Comparison of ENCODE assay signal across 8 cellular contexts in genomic region chr19:33302175-33302973, GRCh38. TPM values are rescaled to one million over a fixed set of nuclear protein-coding genes. Genes with fewer than 3 reads are reported as not detected.
A peak's percentile ranks its signal among the peaks of the same experiment; 100 is the strongest.
DNase-seq lines count a peak whose midpoint lies in the region; ATAC-seq and TF ChIP-seq lines count a peak whose summit lies in the region.

Gene CEBPA (minus strand): TSS chr19:33302534. CDS start chr19:33302414, 120 bp downstream.

- H3K4me1 Mint-ChIP-seq in Calu3 (ENCODE audit: low read depth, unreplicated experiment) = peaks cover 14% of the 10 kb centered on the region
- no peaks in the 10 kb centered on the region for H3K4me1 Mint-ChIP-seq in activated naive CD4-positive, alpha-beta T cell treated with anti-CD3 and anti-CD28 coated beads, Interleukin-2, amount 10 ng/mL, durations not matched to agents 7 days and 5 days

- peak within 1 kb of the TSS; percentile 75 for H3K4me3 ChIP-seq in HUES64 (ENCODE audit: low read length)
- H3K4me3 ChIP-seq in tibial artery = peak within 1 kb of the TSS; percentile 60 to 68

- peak within 1 kb of the TSS; percentile 76 for H3K4me3 Mint-ChIP-seq in Calu3 (ENCODE audit: low read depth, unreplicated experiment)
- H3K4me3 Mint-ChIP-seq in activated naive CD4-positive, alpha-beta T cell treated with anti-CD3 and anti-CD28 coated beads, Interleukin-2, amount 10 ng/mL, durations not matched to agents 7 days and 5 days = peak within 1 kb of the TSS; percentile 33

- H3K4me1 ChIP-seq in HUES64 (ENCODE audit: insufficient read depth, low read length) (0 out of 2 replicates have a peak, but pooled peaks cover 6% of the 10 kb centered on the region), tibial artery (peaks cover 0 to 53% (median 38%) of the 10 kb centered on the region in 4 donors)

- H3K27ac Mint-ChIP-seq in Calu3 (ENCODE audit: unreplicated experiment) = no peak within 1 kb of the TSS
- H3K27ac Mint-ChIP-seq in activated naive CD4-positive, alpha-beta T cell treated with anti-CD3 and anti-CD28 coated beads, Interleukin-2, amount 10 ng/mL, durations not matched to agents 7 days and 5 days = no peak within 1 kb of the TSS

- H3K9me3 ChIP-seq in HUES64 (ENCODE audit: insufficient read depth, low read depth, low read length) (no peaks in the 10 kb centered on the region), tibial artery (no peaks in the 10 kb centered on the region)

- CTCF ChIA-PET in Calu3 (lab: Charles Lee) = interaction anchor here (0.6 to 1.0 kb wide), 4 partner anchors 15 to 64 kb away, joined by 3 read pairs; no protein-coding TSS in a partner anchor
- CTCF ChIA-PET in activated naive CD4-positive, alpha-beta T cell treated with anti-CD3 and anti-CD28 coated beads, Interleukin-2, amount 10 ng/mL, durations not matched to agents 7 days and 5 days (lab: Charles Lee) = interaction anchor here (0.7 to 1.5 kb wide), 2 partner anchors 18 to 71 kb away, joined by 3 read pairs; partner anchors contain the start of gene CEBPG

- peaks cover 63% of the 10 kb centered on the region for H3K27me3 ChIP-seq in HUES64 (ENCODE audit: insufficient read depth, low read length)
- H3K27me3 ChIP-seq in tibial artery = peaks cover 0 to 40% of the 10 kb centered on the region in 2 donors

- H3K36me3 ChIP-seq in HUES64 (ENCODE audit: insufficient read depth, low read length) (no peaks in the 10 kb centered on the region), tibial artery (no peaks in the 10 kb centered on the region)

- no TSS peak for BruUV-seq in Calu3 (replicated peaks; lab: Mats Ljungman, UMichigan)

- H3K9me3 Mint-ChIP-seq in Calu3 (ENCODE audit: low read depth, unreplicated experiment) = no peaks in the 10 kb centered on the region
- H3K9me3 Mint-ChIP-seq in activated naive CD4-positive, alpha-beta T cell treated with anti-CD3 and anti-CD28 coated beads, Interleukin-2, amount 10 ng/mL, durations not matched to agents 7 days and 5 days = no peaks in the 10 kb centered on the region

- TF ChIP-seq CTCF in Calu3 (IDR thresholded peaks at IDR 0.05; ENCODE audit: unreplicated experiment) = peak; percentile 38
- TF ChIP-seq CTCF in tibial artery (IDR thresholded peaks at IDR 0.05) = peak; percentile 10 to 62

- H3K36me3 Mint-ChIP-seq in Calu3 (ENCODE audit: insufficient read depth, unreplicated experiment) = peaks cover 18% of the 10 kb centered on the region
- no peaks in the 10 kb centered on the region for H3K36me3 Mint-ChIP-seq in activated naive CD4-positive, alpha-beta T cell treated with anti-CD3 and anti-CD28 coated beads, Interleukin-2, amount 10 ng/mL, durations not matched to agents 7 days and 5 days

- H3K9ac ChIP-seq in HUES64 (ENCODE audit: low read depth, low read length) = peak within 1 kb of the TSS; percentile 79

- under 1% methylated on average over 107 of the region's 111 CpGs for WGBS in HUES64

- H3K27me3 Mint-ChIP-seq in Calu3 (ENCODE audit: unreplicated experiment) = peaks cover 73% of the 10 kb centered on the region
- H3K27me3 Mint-ChIP-seq in activated naive CD4-positive, alpha-beta T cell treated with anti-CD3 and anti-CD28 coated beads, Interleukin-2, amount 10 ng/mL, durations not matched to agents 7 days and 5 days = peaks cover 95% of the 10 kb centered on the region

- peak; percentile 88 for DNase-seq in Calu3
- DNase-seq in RPMI7951 (ENCODE audit: low read depth) = peak; percentile 39
- peak; percentile 55 for DNase-seq in activated naive CD4-positive, alpha-beta T cell treated with anti-CD3 and anti-CD28 coated beads, Interleukin-2, amount 10 ng/mL, durations not matched to agents 7 days and 5 days
- DNase-seq in glomerular visceral epithelial cell (ENCODE audit: extremely low spot score) = peak; percentile 79
- peak in 48 of 56 donors; percentile 25 to 88 (median 64) for DNase-seq in nucleus accumbens (lab: John Stamatoyannopoulos, UW)
- peak; percentile 61 to 81 for DNase-seq in tibial artery

- H3K27ac ChIP-seq in HUES64 (ENCODE audit: low read depth, low read length) (no peak within 1 kb of the TSS), tibial artery (peak within 1 kb of the TSS; percentile 54 to 68)

- intact Hi-C loops in Calu3 (cut with micrococcal nuclease; ENCODE audit: unreplicated experiment) = loop anchor here (5.0 kb wide), 2 partner anchors 65 to 70 kb away; partner anchors contain the start of gene CEBPG
- intact Hi-C loops in tibial artery (cut with DNase I; ENCODE audit: low total_unique reads) = loop anchor here (2.0 to 10.0 kb wide), 2 partner anchors 70 to 102 kb away; partner anchors contain the start of gene CEBPG

- ATAC-seq in GM21381 (IDR thresholded peaks at IDR 0.05; ENCODE audit: unreplicated experiment) = peak; percentile 85

RNA-seq across cellular contexts. Expression of gene CEBPA, which starts in this region (rescaled TPM):
- 1.2 and 1.8 TPM in 2 replicates for total RNA-seq in Calu3 (2022)
- polyA plus RNA-seq in HUES64 (2013, experiment 1 of 2) = 1.1 TPM
- polyA plus RNA-seq in HUES64 (2013, experiment 2 of 2) = 0.95 TPM
- under 0.01 TPM in 1 of 2 replicates, not detected in the other for total RNA-seq in RPMI7951 (2014; rRNA removed; shearing (Covaris generic))

Comparison
In these comparisons a context has a peak if more than half of its experiments do, and no peak if none do; other contexts are left out.
1. Peak in DNase-seq in RPMI7951; RNA of the gene not detected or under 1 TPM.